In genomic region chr2:174607584-174607983, GRCh38 we compare ENCODE assay signal across 13 cellular contexts. TPM values are rescaled to one million over a fixed set of nuclear protein-coding genes. Genes with fewer than 3 reads are reported as not detected.
DNase-seq lines count a peak whose midpoint lies in the region; ATAC-seq and TF ChIP-seq lines count a peak whose summit lies in the region.
"Had no signal": no experiment of that assay in that cellular context is flagged by ENCODE, and none has a peak within 500 bp of the region (broad histone marks: within the 10 kb centered on the region; RNA-seq: fewer than 3 reads in every experiment).

No MANE protein-coding gene starts in this region.

- peak overlapping the region; percentile 45 for H3K4me3 Mint-ChIP-seq in activated naive CD4-positive, alpha-beta T cell treated with anti-CD3 and anti-CD28 coated beads for 36 hours
- H3K4me3 Mint-ChIP-seq in activated B cell treated with CpG ODN at 0.5 μM for 24 hours (peak overlapping the region; percentile 21), memory B cell (peak overlapping the region; percentile 21)
- H3K4me3 Mint-ChIP-seq: type B pancreatic cell had no signal

- 41% methylated on average over 3 of the region's 3 CpGs for WGBS in thyroid gland, 2 donors
- WGBS in right cardiac atrium, result 53% methylated on average over 3 of the region's 3 CpGs

- CTCF ChIA-PET in activated naive CD4-positive, alpha-beta T cell treated with anti-CD3 and anti-CD28 coated beads for 36 hours (lab: Charles Lee), result interaction anchor here (0.5 to 17.9 kb wide), 7 partner anchors 10 to 112 kb away, joined by 3 to 172 read pairs (median 4); partner anchors contain the start of gene WIPF1
- CTCF ChIA-PET in activated B cell treated with CpG ODN at 0.5 μM for 24 hours (lab: Charles Lee), result interaction anchor here (1.1 to 4.1 kb wide), 4 partner anchors 9 to 80 kb away, joined by 3 to 34 read pairs (median 5); partner anchors contain the start of gene WIPF1

- no peak overlapping the region for H3K4me3 ChIP-seq in thyroid gland (replicated peaks in 1 of 3)
- H3K4me3 ChIP-seq in right cardiac atrium (ENCODE audit: low read length), result no peak overlapping the region
- H3K4me3 ChIP-seq: gastroesophageal sphincter, MG63 had no signal

- no peaks in the 10 kb centered on the region for H3K27me3 Mint-ChIP-seq in activated naive CD4-positive, alpha-beta T cell treated with anti-CD3 and anti-CD28 coated beads for 36 hours (ENCODE audit: low read depth)
- H3K27me3 Mint-ChIP-seq in activated B cell treated with CpG ODN at 0.5 μM for 24 hours (no peaks in the 10 kb centered on the region), memory B cell (no peaks in the 10 kb centered on the region)
- H3K27me3 Mint-ChIP-seq: type B pancreatic cell had no signal

- peak overlapping the region; percentile 98 for H3K27ac Mint-ChIP-seq in activated naive CD4-positive, alpha-beta T cell treated with anti-CD3 and anti-CD28 coated beads for 36 hours
- peak overlapping the region; percentile 95 for H3K27ac Mint-ChIP-seq in activated B cell treated with CpG ODN at 0.5 μM for 24 hours
- peak overlapping the region; percentile 97 for H3K27ac Mint-ChIP-seq in memory B cell
- H3K27ac Mint-ChIP-seq: type B pancreatic cell had no signal

- POLR2A ChIA-PET in activated B cell treated with CpG ODN at 0.5 μM for 24 hours (lab: Charles Lee), result interaction anchor here (1.4 to 12.6 kb wide), 4 partner anchors 12 to 76 kb away, joined by 3 to 301 read pairs (median 33); partner anchors contain the start of gene WIPF1

- no peaks in the 10 kb centered on the region for H3K9me3 Mint-ChIP-seq in activated naive CD4-positive, alpha-beta T cell treated with anti-CD3 and anti-CD28 coated beads for 36 hours
- no peaks in the 10 kb centered on the region for H3K9me3 Mint-ChIP-seq in activated B cell treated with CpG ODN at 0.5 μM for 24 hours
- H3K9me3 Mint-ChIP-seq in memory B cell, result no peaks in the 10 kb centered on the region
- H3K9me3 Mint-ChIP-seq: type B pancreatic cell had no signal

- peaks cover 81% of the 10 kb centered on the region for H3K4me1 Mint-ChIP-seq in activated naive CD4-positive, alpha-beta T cell treated with anti-CD3 and anti-CD28 coated beads for 36 hours (ENCODE audit: low read depth)
- H3K4me1 Mint-ChIP-seq in activated B cell treated with CpG ODN at 0.5 μM for 24 hours (peaks cover 82% of the 10 kb centered on the region), memory B cell (peaks cover 50% of the 10 kb centered on the region)

- intact Hi-C loops in activated naive CD4-positive, alpha-beta T cell treated with anti-CD3 and anti-CD28 coated beads for 36 hours (cut with micrococcal nuclease), result loop anchor here (2.0 to 5.0 kb wide), 2 partner anchors 145 to 265 kb away; no protein-coding TSS in a partner anchor
- intact Hi-C loops in activated B cell treated with CpG ODN at 0.5 μM for 24 hours (cut with micrococcal nuclease) (no loop called here), thyroid gland (cut with DNase I) (loop anchor here (10.0 kb wide), 1 partner anchor 77 kb away; no protein-coding TSS in a partner anchor), right cardiac atrium (cut with DNase I) (loop anchor here in 2 of 4 donors (10.0 kb wide), 2 partner anchors 77 to 143 kb away; no protein-coding TSS in a partner anchor), head of caudate nucleus (cut with DNase I) (loop anchor here (10.0 kb wide), 1 partner anchor 77 kb away; no protein-coding TSS in a partner anchor)

- peaks cover 33 to 54% of the 10 kb centered on the region in 2 donors for H3K4me1 ChIP-seq in thyroid gland
- peaks cover 6% of the 10 kb centered on the region for H3K4me1 ChIP-seq in right cardiac atrium (ENCODE audit: control insufficient read depth, insufficient read depth, low read length)

- peaks cover 13% of the 10 kb centered on the region for H3K36me3 Mint-ChIP-seq in activated naive CD4-positive, alpha-beta T cell treated with anti-CD3 and anti-CD28 coated beads for 36 hours (ENCODE audit: low read depth)
- H3K36me3 Mint-ChIP-seq in activated B cell treated with CpG ODN at 0.5 μM for 24 hours (ENCODE audit: low read depth), result peaks cover 29% of the 10 kb centered on the region
- H3K36me3 Mint-ChIP-seq in memory B cell, result peaks cover 4% of the 10 kb centered on the region
- H3K36me3 Mint-ChIP-seq: type B pancreatic cell had no signal

- H3K36me3 ChIP-seq in thyroid gland, result no peaks in the 10 kb centered on the region
- H3K36me3 ChIP-seq: gastroesophageal sphincter, MG63 had no signal

- no peak for TF ChIP-seq POLR2A in thyroid gland (IDR thresholded peaks at IDR 0.05)

- DNase-seq in activated naive CD4-positive, alpha-beta T cell treated with anti-CD3 and anti-CD28 coated beads for 36 hours, result no peak
- no peak for DNase-seq in activated naive CD4-positive, alpha-beta T cell (lab: John Stamatoyannopoulos, UW)
- DNase-seq in activated B cell treated with CpG ODN at 0.5 μM for 24 hours, result no peak
- DNase-seq in memory B cell (ENCODE audit: low spot score in 2 of 2), result no peak
- DNase-seq in thyroid gland, result no peak
- no peak for DNase-seq in caudate nucleus (lab: John Stamatoyannopoulos, UW)
- no peak for DNase-seq in right cardiac atrium
- DNase-seq in head of caudate nucleus, result no peak
- DNase-seq: DMS153, MG63 had no signal

- H3K27me3 ChIP-seq in thyroid gland, result no peaks in the 10 kb centered on the region
- no peaks in the 10 kb centered on the region for H3K27me3 ChIP-seq in right cardiac atrium (ENCODE audit: control insufficient read depth, insufficient read depth)
- H3K27me3 ChIP-seq: gastroesophageal sphincter, MG63 had no signal

- no peaks in the 10 kb centered on the region for H3K9me3 ChIP-seq in thyroid gland
- no peaks in the 10 kb centered on the region for H3K9me3 ChIP-seq in right cardiac atrium (ENCODE audit: control insufficient read depth, low read length)
- H3K9me3 ChIP-seq: gastroesophageal sphincter, MG63 had no signal

- ATAC-seq in activated B cell treated with CpG ODN at 0.5 μM for 24 hours (ENCODE audit: low read depth) (no peak), memory B cell (ENCODE audit: low read depth) (no peak), right cardiac atrium (no peak)
- ATAC-seq: gastroesophageal sphincter had no signal

- no peak for TF ChIP-seq CTCF in activated B cell treated with CpG ODN at 0.5 μM for 24 hours (IDR thresholded peaks at IDR 0.05)
- TF ChIP-seq CTCF in thyroid gland (IDR thresholded peaks at IDR 0.05), result no peak

- H3K27ac ChIP-seq in thyroid gland, result peak overlapping the region; percentile 12 to 45 (median 18)
- no peak overlapping the region for H3K27ac ChIP-seq in caudate nucleus (ENCODE audit: low read depth, low read length)
- H3K27ac ChIP-seq in right cardiac atrium (ENCODE audit: low read length), result no peak overlapping the region
- H3K27ac ChIP-seq: VCaP had no signal

RNA-seq across cellular contexts. Expression of gene WIPF1, which starts 10.0 kb away (rescaled TPM):
- total RNA-seq in activated naive CD4-positive, alpha-beta T cell treated with anti-CD3 and anti-CD28 coated beads for 36 hours, result 100 to 1,000 TPM; 167 TPM
- total RNA-seq in activated B cell treated with CpG ODN at 0.5 μM for 24 hours, result 293 TPM in 2 replicates
- 10 to 100 TPM; 15.2 to 32.7 (median 21.3) TPM for total RNA-seq in thyroid gland
- total RNA-seq in right cardiac atrium, result 10 to 100 TPM; 20.3 to 30.0 (median 27.7) TPM
- polyA plus RNA-seq in right cardiac atrium, result 12.2 TPM

Comparison
In these comparisons a context has a peak if more than half of its experiments do, and no peak if none do; other contexts are left out.
1. H3K27ac ChIP-seq: peak in thyroid gland (3 of 3); none in caudate nucleus (single experiment) and right cardiac atrium (single experiment).
2. Peak in every context shown above with its lines, with median percentiles within 50 percentile points of each other: H3K27ac Mint-ChIP-seq and H3K4me3 Mint-ChIP-seq.